ENCODE assay signal across 8 cellular contexts in the genomic region with DNA sequence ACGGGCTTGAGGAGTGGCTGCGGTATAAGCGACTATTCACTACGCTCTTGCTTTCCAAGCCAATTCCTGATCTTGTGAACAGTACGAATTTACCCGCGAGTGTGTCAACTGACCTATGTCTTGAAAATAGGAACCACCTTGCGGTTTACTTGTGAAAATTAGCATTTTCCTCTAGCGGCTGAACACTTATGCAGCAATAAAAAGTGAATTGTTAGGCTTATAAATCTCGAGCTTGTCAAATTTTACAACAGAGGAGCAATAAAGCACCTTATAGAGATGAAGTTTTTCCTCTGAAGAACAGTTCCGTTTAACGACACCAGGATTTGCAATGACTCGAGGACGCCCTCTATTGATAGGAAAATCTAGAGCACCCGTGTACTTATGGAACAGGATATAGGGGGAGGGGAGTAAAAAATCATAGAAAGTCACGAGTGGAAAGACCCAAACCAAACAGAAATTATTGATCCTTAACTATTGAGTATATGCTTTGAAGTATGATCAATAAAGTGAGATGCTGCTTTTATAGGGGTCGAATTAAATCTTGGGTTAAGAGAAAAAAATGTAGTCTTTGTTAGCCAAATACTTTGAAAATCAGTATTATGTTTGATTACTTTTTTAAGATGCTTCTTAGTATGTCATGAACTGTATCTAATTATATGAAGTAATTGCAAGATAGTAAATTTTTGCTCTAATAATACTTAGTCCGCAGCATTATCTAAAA. TPM values are rescaled to one million over a fixed set of nuclear protein-coding genes. Genes with fewer than 3 reads are reported as not detected.
DNase-seq lines count a peak whose midpoint lies in the region; ATAC-seq lines count a peak whose summit lies in the region.

No MANE protein-coding gene starts in this region.

- no peak overlapping the region for H3K27ac Mint-ChIP-seq in activated CD4-positive, alpha-beta T cell treated with anti-CD3 and anti-CD28 coated beads, Interleukin-2, amount 10 ng/mL, durations not matched to agents 24 days and 14 days
- H3K27ac Mint-ChIP-seq in stimulated activated naive CD8-positive, alpha-beta T cell treated with anti-CD3 and anti-CD28 coated beads, Interleukin-15, Interleukin-2, amounts not matched to agents 100 ng/mL and 50 ng/mL, for 24 hours: no peak overlapping the region

- H3K36me3 Mint-ChIP-seq in activated CD4-positive, alpha-beta T cell treated with anti-CD3 and anti-CD28 coated beads, Interleukin-2, amount 10 ng/mL, durations not matched to agents 24 days and 14 days (ENCODE audit: low read depth): no peaks in the 10 kb centered on the region
- no peaks in the 10 kb centered on the region for H3K36me3 Mint-ChIP-seq in stimulated activated naive CD8-positive, alpha-beta T cell treated with anti-CD3 and anti-CD28 coated beads, Interleukin-15, Interleukin-2, amounts not matched to agents 100 ng/mL and 50 ng/mL, for 24 hours (ENCODE audit: low read depth)

- H3K27me3 ChIP-seq in endocrine pancreas (ENCODE audit: control insufficient read depth, insufficient read depth, low read length): no peaks in the 10 kb centered on the region

- H3K4me1 Mint-ChIP-seq in activated CD4-positive, alpha-beta T cell treated with anti-CD3 and anti-CD28 coated beads, Interleukin-2, amount 10 ng/mL, durations not matched to agents 24 days and 14 days: peaks cover 37% of the 10 kb centered on the region
- peaks cover 64% of the 10 kb centered on the region for H3K4me1 Mint-ChIP-seq in stimulated activated naive CD8-positive, alpha-beta T cell treated with anti-CD3 and anti-CD28 coated beads, Interleukin-15, Interleukin-2, amounts not matched to agents 100 ng/mL and 50 ng/mL, for 24 hours (ENCODE audit: low read depth)

- no peaks in the 10 kb centered on the region for H3K36me3 ChIP-seq in endocrine pancreas (ENCODE audit: control insufficient read depth, insufficient read depth, low read length)
- no peaks in the 10 kb centered on the region for H3K36me3 ChIP-seq in mesodermal cell (ENCODE audit: control insufficient read depth, insufficient read depth, low read length)

- H3K27ac ChIP-seq in mesodermal cell (ENCODE audit: low read depth, low read length, severe bottlenecking): no peak overlapping the region

- DNase-seq in DMS79 (lab: John Stamatoyannopoulos, UW) (peak; percentile 40), NCI-H446 treated with DMSO at 0.1 percent for 48 hours (lab: John Stamatoyannopoulos, UW) (peak; percentile 82)
- peak; percentile 89 for DNase-seq in activated CD4-positive, alpha-beta T cell treated with anti-CD3 and anti-CD28 coated beads, Interleukin-2, amount 10 ng/mL, durations not matched to agents 24 days and 14 days

- H3K9me3 ChIP-seq in endocrine pancreas (ENCODE audit: control insufficient read depth, low read length) (no peaks in the 10 kb centered on the region), mesodermal cell (ENCODE audit: control insufficient read depth, low read length) (no peaks in the 10 kb centered on the region)

- no peaks in the 10 kb centered on the region for H3K9me3 Mint-ChIP-seq in activated CD4-positive, alpha-beta T cell treated with anti-CD3 and anti-CD28 coated beads, Interleukin-2, amount 10 ng/mL, durations not matched to agents 24 days and 14 days
- no peaks in the 10 kb centered on the region for H3K9me3 Mint-ChIP-seq in stimulated activated naive CD8-positive, alpha-beta T cell treated with anti-CD3 and anti-CD28 coated beads, Interleukin-15, Interleukin-2, amounts not matched to agents 100 ng/mL and 50 ng/mL, for 24 hours

- WGBS in mesodermal cell (ENCODE audit: insufficient coverage in 2 of 2), 2 experiments: 4% methylated on average over 9 to 14 of the region's 18 CpGs

- ATAC-seq in HG03066 (IDR thresholded peaks at IDR 0.05; ENCODE audit: low read depth, unreplicated experiment) (peak; percentile 14), HG02870 (IDR thresholded peaks at IDR 0.05; ENCODE audit: unreplicated experiment) (no peak)

- peak overlapping the region; percentile 83 for H3K4me3 Mint-ChIP-seq in activated CD4-positive, alpha-beta T cell treated with anti-CD3 and anti-CD28 coated beads, Interleukin-2, amount 10 ng/mL, durations not matched to agents 24 days and 14 days
- H3K4me3 Mint-ChIP-seq in stimulated activated naive CD8-positive, alpha-beta T cell treated with anti-CD3 and anti-CD28 coated beads, Interleukin-15, Interleukin-2, amounts not matched to agents 100 ng/mL and 50 ng/mL, for 24 hours: peak overlapping the region; percentile 85

- H3K9ac ChIP-seq in endocrine pancreas (ENCODE audit: control insufficient read depth, insufficient read depth, low read length): peak overlapping the region; percentile 48

- H3K4me3 ChIP-seq in endocrine pancreas (ENCODE audit: control insufficient read depth, insufficient read depth, low read length) (peak overlapping the region; percentile 99), mesodermal cell (ENCODE audit: extremely low read depth, insufficient read depth, low read length, poor library complexity, severe bottlenecking) (peak overlapping the region; percentile 67)

- intact Hi-C loops in activated CD4-positive, alpha-beta T cell treated with anti-CD3 and anti-CD28 coated beads, Interleukin-2, amount 10 ng/mL, durations not matched to agents 24 days and 14 days (cut with micrococcal nuclease): loop anchor here (2.0 to 10.0 kb wide), 5 partner anchors 261 to 1589 kb away; a partner anchor contains a TSS

- H3K4me1 ChIP-seq in endocrine pancreas (ENCODE audit: control insufficient read depth, insufficient read depth, low read length) (peaks cover 10% of the 10 kb centered on the region), mesodermal cell (ENCODE audit: control insufficient read depth, insufficient read depth, low read length, poor library complexity, severe bottlenecking) (peaks cover 17% of the 10 kb centered on the region)

- H3K27me3 Mint-ChIP-seq in activated CD4-positive, alpha-beta T cell treated with anti-CD3 and anti-CD28 coated beads, Interleukin-2, amount 10 ng/mL, durations not matched to agents 24 days and 14 days: peaks cover 75% of the 10 kb centered on the region
- H3K27me3 Mint-ChIP-seq in stimulated activated naive CD8-positive, alpha-beta T cell treated with anti-CD3 and anti-CD28 coated beads, Interleukin-15, Interleukin-2, amounts not matched to agents 100 ng/mL and 50 ng/mL, for 24 hours: peaks cover 48% of the 10 kb centered on the region

RNA-seq across cellular contexts. Expression of a gene that starts 1.9 kb away (rescaled TPM):
- total RNA-seq in activated CD4-positive, alpha-beta T cell treated with anti-CD3 and anti-CD28 coated beads, Interleukin-2, amount 10 ng/mL, durations not matched to agents 24 days and 14 days: 0.35 and 0.90 TPM in 2 replicates
- 13.7 TPM for polyA plus RNA-seq in mesodermal cell (2013, experiment 1 of 2)
- polyA plus RNA-seq in mesodermal cell (2013, experiment 2 of 2): 11.1 TPM
